ENCODE assay signal across 15 cellular contexts in genomic region chr15:63752979-63753378, GRCh38.
DNase-seq lines count a peak whose midpoint lies in the region; ATAC-seq and TF ChIP-seq lines count a peak whose summit lies in the region.
"Had no signal": no experiment of that assay in that cellular context is flagged by ENCODE, and none has a peak within 500 bp of the region (broad histone marks: within the 10 kb centered on the region; RNA-seq: fewer than 3 reads in every experiment).

No MANE protein-coding gene starts in this region.

- H3K4me1 ChIP-seq in HEK293 (ENCODE audit: control insufficient read depth, insufficient read depth, low read length), result 0 out of 2 replicates have a peak, but pooled peaks cover 2% of the 10 kb centered on the region
- H3K4me1 ChIP-seq: BLaER1 treated with 17β-estradiol and CSF1 and Interleukin-3, amounts not matched to agents 10 nM and 100 nM had no signal

- ATAC-seq in activated T-cell treated with anti-CD3 and anti-CD28 coated beads, Interleukin-2, amount 50 U/mL, for 72 hours (replicated peaks in 1 of 2), result no peak
- ATAC-seq in memory B cell (ENCODE audit: low read depth), result no peak
- ATAC-seq in stimulated activated memory B cell treated with anti-CD40 and anti-IgM and Interleukin-4, amounts not matched to agents 10 μg/mL and 1 μg/mL and 100 μg/mL, for 72 hours, result no peak
- ATAC-seq in HG02938 (IDR thresholded peaks at IDR 0.05; ENCODE audit: unreplicated experiment), result no peak

- H3K4me3 ChIP-seq in HEK293 (ENCODE audit: low read depth, low read length), result no peak overlapping the region
- H3K4me3 ChIP-seq: BLaER1 treated with 17β-estradiol and CSF1 and Interleukin-3, amounts not matched to agents 10 nM and 100 nM; GM23338 had no signal

- no peak for DNase-seq in activated T-cell treated with anti-CD3 and anti-CD28 coated beads, Interleukin-2, amount 50 U/mL, for 72 hours
- no peak for DNase-seq in activated T-cell treated with anti-CD3 and anti-CD28 coated beads, Interleukin-2, amount 50 U/mL, for 24 hours
- no peak for DNase-seq in memory B cell (ENCODE audit: low spot score in 2 of 2)
- no peak for DNase-seq in NCI-H748 treated with DMSO at 0.1 percent for 48 hours (lab: John Stamatoyannopoulos, UW)
- DNase-seq in NCI-H2196 treated with DMSO at 0.1 percent for 48 hours (lab: John Stamatoyannopoulos, UW; ENCODE audit: unreplicated experiment), result no peak
- DNase-seq: 8988T; AML-193; CD4-positive, CD25-positive, alpha-beta regulatory T cell; DMS79; H7 had no signal

- H3K4me1 Mint-ChIP-seq in activated T-cell treated with anti-CD3 and anti-CD28 coated beads, Interleukin-2, amount 50 U/mL, for 72 hours (ENCODE audit: low read depth), result no peaks in the 10 kb centered on the region
- H3K4me1 Mint-ChIP-seq in activated T-cell treated with anti-CD3 and anti-CD28 coated beads, Interleukin-2, amount 50 U/mL, for 24 hours (ENCODE audit: low read depth), result peaks cover 9% of the 10 kb centered on the region
- H3K4me1 Mint-ChIP-seq in memory B cell, result peaks cover 6% of the 10 kb centered on the region
- H3K4me1 Mint-ChIP-seq in stimulated activated memory B cell treated with anti-CD40 and anti-IgM and Interleukin-4, amounts not matched to agents 10 μg/mL and 1 μg/mL and 100 μg/mL, for 72 hours, result peaks cover 17% of the 10 kb centered on the region
- H3K4me1 Mint-ChIP-seq: GM23338 had no signal

- H3K9me3 ChIP-seq in HEK293 (ENCODE audit: control insufficient read depth, insufficient read depth, low read depth, low read length), result no peaks in the 10 kb centered on the region

- TF ChIP-seq CTCF in HEK293 (tag by site-specific recombination; IDR thresholded peaks at IDR 0.05), result no peak

- peaks cover under 1 to 13% of the 10 kb centered on the region in 2 experiments for H3K36me3 ChIP-seq in HEK293 (ENCODE audit: control insufficient read depth in 2 of 2, insufficient read depth in 1 of 2, low read length in 2 of 2)

- H3K4me3 Mint-ChIP-seq in activated T-cell treated with anti-CD3 and anti-CD28 coated beads, Interleukin-2, amount 50 U/mL, for 72 hours, result no peak overlapping the region
- H3K4me3 Mint-ChIP-seq in activated T-cell treated with anti-CD3 and anti-CD28 coated beads, Interleukin-2, amount 50 U/mL, for 24 hours, result no peak overlapping the region
- H3K4me3 Mint-ChIP-seq in memory B cell, result no peak overlapping the region
- H3K4me3 Mint-ChIP-seq in stimulated activated memory B cell treated with anti-CD40 and anti-IgM and Interleukin-4, amounts not matched to agents 10 μg/mL and 1 μg/mL and 100 μg/mL, for 72 hours, result no peak overlapping the region
- H3K4me3 Mint-ChIP-seq: CD4-positive, CD25-positive, alpha-beta regulatory T cell; GM23338 had no signal

- H3K27me3 Mint-ChIP-seq in activated T-cell treated with anti-CD3 and anti-CD28 coated beads, Interleukin-2, amount 50 U/mL, for 72 hours (ENCODE audit: low read depth), result no peaks in the 10 kb centered on the region
- H3K27me3 Mint-ChIP-seq in activated T-cell treated with anti-CD3 and anti-CD28 coated beads, Interleukin-2, amount 50 U/mL, for 24 hours, result no peaks in the 10 kb centered on the region
- H3K27me3 Mint-ChIP-seq in memory B cell, result no peaks in the 10 kb centered on the region
- no peaks in the 10 kb centered on the region for H3K27me3 Mint-ChIP-seq in stimulated activated memory B cell treated with anti-CD40 and anti-IgM and Interleukin-4, amounts not matched to agents 10 μg/mL and 1 μg/mL and 100 μg/mL, for 72 hours
- H3K27me3 Mint-ChIP-seq: CD4-positive, CD25-positive, alpha-beta regulatory T cell had no signal

- POLR2A ChIA-PET in HEK293 (lab: Yijun Ruan, JAX), result interaction anchor here (0.7 kb wide), 1 partner anchor 41 kb away, joined by 3 read pairs; no protein-coding TSS in a partner anchor

- no peaks in the 10 kb centered on the region for H3K36me3 Mint-ChIP-seq in activated T-cell treated with anti-CD3 and anti-CD28 coated beads, Interleukin-2, amount 50 U/mL, for 72 hours (ENCODE audit: insufficient read depth in 2 of 2)
- H3K36me3 Mint-ChIP-seq in activated T-cell treated with anti-CD3 and anti-CD28 coated beads, Interleukin-2, amount 50 U/mL, for 24 hours (ENCODE audit: low read depth), result peaks cover 62% of the 10 kb centered on the region
- H3K36me3 Mint-ChIP-seq in memory B cell, result peaks cover 13% of the 10 kb centered on the region
- H3K36me3 Mint-ChIP-seq in stimulated activated memory B cell treated with anti-CD40 and anti-IgM and Interleukin-4, amounts not matched to agents 10 μg/mL and 1 μg/mL and 100 μg/mL, for 72 hours, result peaks cover 29% of the 10 kb centered on the region

- no peak overlapping the region for H3K27ac ChIP-seq in HEK293 (ENCODE audit: extremely low read depth, low read depth, low read length)
- H3K27ac ChIP-seq: BLaER1 treated with 17β-estradiol and CSF1 and Interleukin-3, amounts not matched to agents 10 nM and 100 nM had no signal

- CTCF ChIA-PET in HEK293 (lab: Yijun Ruan, JAX), result interaction anchor here (0.6 to 2.2 kb wide), 13 partner anchors 11 to 559 kb away, joined by 3 to 60 read pairs (median 4); partner anchors contain the start of gene DAPK2

- no peaks in the 10 kb centered on the region for H3K9me3 Mint-ChIP-seq in activated T-cell treated with anti-CD3 and anti-CD28 coated beads, Interleukin-2, amount 50 U/mL, for 72 hours
- no peaks in the 10 kb centered on the region for H3K9me3 Mint-ChIP-seq in activated T-cell treated with anti-CD3 and anti-CD28 coated beads, Interleukin-2, amount 50 U/mL, for 24 hours
- no peaks in the 10 kb centered on the region for H3K9me3 Mint-ChIP-seq in memory B cell
- H3K9me3 Mint-ChIP-seq in stimulated activated memory B cell treated with anti-CD40 and anti-IgM and Interleukin-4, amounts not matched to agents 10 μg/mL and 1 μg/mL and 100 μg/mL, for 72 hours, result no peaks in the 10 kb centered on the region
- H3K9me3 Mint-ChIP-seq: CD4-positive, CD25-positive, alpha-beta regulatory T cell; GM23338 had no signal

- peak overlapping the region; percentile 50 for H3K27ac Mint-ChIP-seq in activated T-cell treated with anti-CD3 and anti-CD28 coated beads, Interleukin-2, amount 50 U/mL, for 72 hours
- H3K27ac Mint-ChIP-seq in activated T-cell treated with anti-CD3 and anti-CD28 coated beads, Interleukin-2, amount 50 U/mL, for 24 hours, result no peak overlapping the region
- H3K27ac Mint-ChIP-seq in memory B cell, result peak overlapping the region; percentile 70
- H3K27ac Mint-ChIP-seq in stimulated activated memory B cell treated with anti-CD40 and anti-IgM and Interleukin-4, amounts not matched to agents 10 μg/mL and 1 μg/mL and 100 μg/mL, for 72 hours, result peak overlapping the region; percentile 73
- H3K27ac Mint-ChIP-seq: GM23338 had no signal

TF ChIP-seq in HEK293, 187 proteins besides CTCF, POLR2A, EP300 and RAD21:
- no peak for TF ChIP-seq MZF1 (tag by site-specific recombination; IDR thresholded peaks at IDR 0.05; ENCODE audit: borderline replicate concordance)
- TF ChIP-seq FEZF1 (tag by site-specific recombination; IDR thresholded peaks at IDR 0.05), result peak; percentile 57
- TF ChIP-seq PRDM6 (tag by site-specific recombination; IDR thresholded peaks at IDR 0.05), result peak; percentile 39; the same call in 1 of the 2 replicates
- TF ChIP-seq ZNF692 (tag by site-specific recombination; IDR thresholded peaks at IDR 0.05), result no peak
- TF ChIP-seq ZNF843 (tag by site-specific recombination; IDR thresholded peaks at IDR 0.05), result peak; percentile 50; the same call in 1 of the 2 replicates
- no peak for TF ChIP-seq ZNF350 (tag by site-specific recombination; IDR thresholded peaks at IDR 0.05)
